Comparison of ENCODE assay signal across 14 cellular contexts in the genomic region with DNA sequence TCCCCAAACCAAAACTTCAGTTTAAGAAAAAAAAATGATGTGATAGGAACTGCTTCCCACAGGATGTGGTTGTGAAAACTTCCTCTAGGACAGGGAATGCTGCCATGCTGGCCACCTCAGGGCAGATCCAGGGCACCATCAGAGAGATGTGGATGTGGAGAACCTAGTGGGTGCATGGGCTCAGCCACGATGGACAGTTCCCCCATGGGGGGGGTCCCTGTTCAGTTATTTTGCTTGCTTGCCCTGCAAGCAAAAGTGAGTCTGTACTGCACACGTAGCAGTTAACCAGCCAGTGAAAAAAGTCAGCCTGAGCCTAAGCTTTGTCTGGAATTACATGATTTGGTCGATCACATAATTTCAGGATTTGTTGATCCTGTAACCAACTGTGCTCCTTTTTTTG. TPM values are rescaled to one million over a fixed set of nuclear protein-coding genes. Genes with fewer than 3 reads are reported as not detected.
A peak's percentile ranks its signal among the peaks of the same experiment; 100 is the strongest.
DNase-seq lines count a peak whose midpoint lies in the region; ATAC-seq and TF ChIP-seq lines count a peak whose summit lies in the region.
"Had no signal": no experiment of that assay in that cellular context is flagged by ENCODE, and none has a peak within 500 bp of the region (broad histone marks: within the 10 kb centered on the region; RNA-seq: fewer than 3 reads in every experiment).

No MANE protein-coding gene starts in this region.

- DNase-seq in ELR (ENCODE audit: low read depth) (peak; percentile 47), body of pancreas (no peak), iris pigment epithelial cell (ENCODE audit: low read depth) (peak; percentile 50), HUDEP-2 (lab: John Stamatoyannopoulos, UW; ENCODE audit: unreplicated experiment in 76 of 76) (no peak), KBM-7 (no peak), omental fat pad (ENCODE audit: low spot score) (no peak)
- DNase-seq: activated CD4-positive, alpha-beta memory T cell treated with anti-CD3 and anti-CD28 coated beads for 36 hours; activated gamma-delta T cell treated with Interleukin-2 at 50 U/mL for 16 hours; CD4-positive, alpha-beta memory T cell; NCI-H1048; NCI-H524; T1000 had no signal

- in situ Hi-C loops in KBM-7 (cut with MboI; ENCODE audit: low pct_unique_long_range_greater_than_20kb, low sequenced_read_pairs), result no loop called here

- H3K27ac ChIP-seq in body of pancreas (peak overlapping the region in 3 of 4 donors; percentile 63 to 67 (median 66)), skin epidermis (peak overlapping the region in 12 of 21 experiments; percentile 4 to 76 (median 54))

- ATAC-seq in body of pancreas (no peak), omental fat pad (ENCODE audit: low FRiP score) (no peak), HG02798 (IDR thresholded peaks at IDR 0.05; ENCODE audit: poor library complexity, unreplicated experiment) (no peak)

- H3K4me1 ChIP-seq in body of pancreas, result peaks cover 25% of the 10 kb centered on the region

- WGBS in body of pancreas, 2 donors, result 59 to 86% methylated on average over 3 of the region's 3 CpGs

- H3K4me3 ChIP-seq in body of pancreas (no peak overlapping the region), skin epidermis (no peak overlapping the region)

- intact Hi-C loops in body of pancreas (cut with DNase I), result no loop called here

- H3K36me3 ChIP-seq in body of pancreas (replicated peaks in 1 of 2; ENCODE audit: insufficient read depth in 1 of 2, low read depth in 2 of 2), result no peaks in the 10 kb centered on the region

- no peak for TF ChIP-seq POLR2A in body of pancreas (IDR thresholded peaks at IDR 0.05)

- H3K9me3 ChIP-seq in body of pancreas, result no peaks in the 10 kb centered on the region

- no peaks in the 10 kb centered on the region for H3K27me3 ChIP-seq in body of pancreas

- no peak for TF ChIP-seq CTCF in body of pancreas (IDR thresholded peaks at IDR 0.05)
- no peak for TF ChIP-seq CTCF in omental fat pad (IDR thresholded peaks at IDR 0.05)

RNA-seq across cellular contexts. Expression of gene LAMB4, which starts 36.3 kb away (rescaled TPM):
- total RNA-seq in body of pancreas (1 to 10 TPM in 1 of 2 donors, under 1 TPM in 1; 0.26 to 2.0 TPM), omental fat pad (1 to 10 TPM in 1 of 4 donors, under 1 TPM in 1, not detected in 2; 0.60 to 3.0 TPM)
- total RNA-seq: activated CD4-positive, alpha-beta memory T cell treated with anti-CD3 and anti-CD28 coated beads for 36 hours; CD4-positive, alpha-beta memory T cell had no signal

Comparison
In these comparisons a context has a peak if more than half of its experiments do, and no peak if none do; other contexts are left out.
1. DNase-seq: peak in ELR (single experiment) and iris pigment epithelial cell (single experiment); none in body of pancreas (0 of 4), HUDEP-2 (0 of 76), KBM-7 (single experiment) and omental fat pad (single experiment).